2 cellular contexts compared by ENCODE assay signal in the genomic region with DNA sequence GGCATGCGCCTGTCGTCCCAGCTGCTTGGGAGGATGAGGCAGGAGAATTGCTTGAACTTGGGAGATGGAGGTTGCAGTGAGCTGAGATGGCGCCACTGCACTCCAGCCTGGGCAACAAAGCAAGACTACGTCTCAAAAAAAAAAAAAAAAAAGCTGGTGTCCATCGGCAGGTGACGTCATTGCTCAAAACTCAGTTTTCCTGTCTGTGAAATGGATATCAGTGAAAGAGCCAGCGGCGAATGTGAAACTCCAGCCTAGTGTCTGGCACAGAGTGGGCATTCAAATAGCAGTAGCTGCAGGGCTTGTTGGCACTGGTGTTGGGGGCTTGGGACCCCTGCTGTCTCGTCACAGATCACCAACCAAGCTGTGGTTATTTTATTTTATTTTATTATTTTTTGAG.
TF ChIP-seq lines count a peak whose summit lies in the region.

No MANE protein-coding gene starts in this region.

TF ChIP-seq in HepG2, 621 proteins besides CTCF, POLR2A, EP300 and RAD21:
- no peak for TF ChIP-seq FLYWCH1 (CRISPR knock-in tag; IDR thresholded peaks at IDR 0.05)
- TF ChIP-seq AGO1 (IDR thresholded peaks at IDR 0.05; ENCODE audit: low read depth, low read length, poor library complexity, severe bottlenecking): no peak
- TF ChIP-seq, protein P1, sequence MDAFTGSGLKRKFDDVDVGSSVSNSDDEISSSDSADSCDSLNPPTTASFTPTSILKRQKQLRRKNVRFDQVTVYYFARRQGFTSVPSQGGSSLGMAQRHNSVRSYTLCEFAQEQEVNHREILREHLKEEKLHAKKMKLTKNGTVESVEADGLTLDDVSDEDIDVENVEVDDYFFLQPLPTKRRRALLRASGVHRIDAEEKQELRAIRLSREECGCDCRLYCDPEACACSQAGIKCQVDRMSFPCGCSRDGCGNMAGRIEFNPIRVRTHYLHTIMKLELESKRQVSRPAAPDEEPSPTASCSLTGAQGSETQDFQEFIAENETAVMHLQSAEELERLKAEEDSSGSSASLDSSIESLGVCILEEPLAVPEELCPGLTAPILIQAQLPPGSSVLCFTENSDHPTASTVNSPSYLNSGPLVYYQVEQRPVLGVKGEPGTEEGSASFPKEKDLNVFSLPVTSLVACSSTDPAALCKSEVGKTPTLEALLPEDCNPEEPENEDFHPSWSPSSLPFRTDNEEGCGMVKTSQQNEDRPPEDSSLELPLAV (CRISPR knock-in tag; conservative IDR thresholded peaks at IDR 0.05; ENCODE audit: low read depth): no peak
- TF ChIP-seq, protein P2, sequence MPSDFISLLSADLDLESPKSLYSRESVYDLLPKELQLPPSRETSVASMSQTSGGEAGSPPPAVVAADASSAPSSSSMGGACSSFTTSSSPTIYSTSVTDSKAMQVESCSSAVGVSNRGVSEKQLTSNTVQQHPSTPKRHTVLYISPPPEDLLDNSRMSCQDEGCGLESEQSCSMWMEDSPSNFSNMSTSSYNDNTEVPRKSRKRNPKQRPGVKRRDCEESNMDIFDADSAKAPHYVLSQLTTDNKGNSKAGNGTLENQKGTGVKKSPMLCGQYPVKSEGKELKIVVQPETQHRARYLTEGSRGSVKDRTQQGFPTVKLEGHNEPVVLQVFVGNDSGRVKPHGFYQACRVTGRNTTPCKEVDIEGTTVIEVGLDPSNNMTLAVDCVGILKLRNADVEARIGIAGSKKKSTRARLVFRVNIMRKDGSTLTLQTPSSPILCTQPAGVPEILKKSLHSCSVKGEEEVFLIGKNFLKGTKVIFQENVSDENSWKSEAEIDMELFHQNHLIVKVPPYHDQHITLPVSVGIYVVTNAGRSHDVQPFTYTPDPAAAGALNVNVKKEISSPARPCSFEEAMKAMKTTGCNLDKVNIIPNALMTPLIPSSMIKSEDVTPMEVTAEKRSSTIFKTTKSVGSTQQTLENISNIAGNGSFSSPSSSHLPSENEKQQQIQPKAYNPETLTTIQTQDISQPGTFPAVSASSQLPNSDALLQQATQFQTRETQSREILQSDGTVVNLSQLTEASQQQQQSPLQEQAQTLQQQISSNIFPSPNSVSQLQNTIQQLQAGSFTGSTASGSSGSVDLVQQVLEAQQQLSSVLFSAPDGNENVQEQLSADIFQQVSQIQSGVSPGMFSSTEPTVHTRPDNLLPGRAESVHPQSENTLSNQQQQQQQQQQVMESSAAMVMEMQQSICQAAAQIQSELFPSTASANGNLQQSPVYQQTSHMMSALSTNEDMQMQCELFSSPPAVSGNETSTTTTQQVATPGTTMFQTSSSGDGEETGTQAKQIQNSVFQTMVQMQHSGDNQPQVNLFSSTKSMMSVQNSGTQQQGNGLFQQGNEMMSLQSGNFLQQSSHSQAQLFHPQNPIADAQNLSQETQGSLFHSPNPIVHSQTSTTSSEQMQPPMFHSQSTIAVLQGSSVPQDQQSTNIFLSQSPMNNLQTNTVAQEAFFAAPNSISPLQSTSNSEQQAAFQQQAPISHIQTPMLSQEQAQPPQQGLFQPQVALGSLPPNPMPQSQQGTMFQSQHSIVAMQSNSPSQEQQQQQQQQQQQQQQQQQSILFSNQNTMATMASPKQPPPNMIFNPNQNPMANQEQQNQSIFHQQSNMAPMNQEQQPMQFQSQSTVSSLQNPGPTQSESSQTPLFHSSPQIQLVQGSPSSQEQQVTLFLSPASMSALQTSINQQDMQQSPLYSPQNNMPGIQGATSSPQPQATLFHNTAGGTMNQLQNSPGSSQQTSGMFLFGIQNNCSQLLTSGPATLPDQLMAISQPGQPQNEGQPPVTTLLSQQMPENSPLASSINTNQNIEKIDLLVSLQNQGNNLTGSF (CRISPR knock-in tag; IDR thresholded peaks at IDR 0.05): no peak
- TF ChIP-seq CREB1 (IDR thresholded peaks at IDR 0.05): peak; percentile 87
- TF ChIP-seq CREB1 (CRISPR knock-in tag; IDR thresholded peaks at IDR 0.05): no peak
- TF ChIP-seq ZNF468 (CRISPR knock-in tag; IDR thresholded peaks at IDR 0.05): no peak
- TF ChIP-seq ZNF629 (CRISPR knock-in tag; conservative IDR thresholded peaks at IDR 0.05): peak; percentile 44; the same call in 1 of the 2 replicates
- TF ChIP-seq IRF2 (CRISPR knock-in tag; IDR thresholded peaks at IDR 0.05): no peak
- no peak for TF ChIP-seq HDAC2 (CRISPR knock-in tag; IDR thresholded peaks at IDR 0.05)
- TF ChIP-seq, protein P3, sequence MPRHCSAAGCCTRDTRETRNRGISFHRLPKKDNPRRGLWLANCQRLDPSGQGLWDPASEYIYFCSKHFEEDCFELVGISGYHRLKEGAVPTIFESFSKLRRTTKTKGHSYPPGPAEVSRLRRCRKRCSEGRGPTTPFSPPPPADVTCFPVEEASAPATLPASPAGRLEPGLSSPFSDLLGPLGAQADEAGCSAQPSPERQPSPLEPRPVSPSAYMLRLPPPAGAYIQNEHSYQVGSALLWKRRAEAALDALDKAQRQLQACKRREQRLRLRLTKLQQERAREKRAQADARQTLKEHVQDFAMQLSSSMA (CRISPR knock-in tag; IDR thresholded peaks at IDR 0.05): no peak
- peak; percentile 95 for TF ChIP-seq ATF7 (IDR thresholded peaks at IDR 0.05)
- TF ChIP-seq ATF7 (CRISPR knock-in tag; IDR thresholded peaks at IDR 0.05): no peak

TF ChIP-seq in GM12878, 131 proteins besides CTCF, POLR2A, EP300 and RAD21:
- no peak for TF ChIP-seq RUNX3 (IDR thresholded peaks at IDR 0.05; ENCODE audit: low read length)
- TF ChIP-seq ATF7 (IDR thresholded peaks at IDR 0.05; ENCODE audit: low read depth): peak; percentile 35; the same call in 1 of the 2 replicates
- no peak for TF ChIP-seq STAT1 (conservative IDR thresholded peaks at IDR 0.05)
- TF ChIP-seq MYC (IDR thresholded peaks at IDR 0.05; ENCODE audit: insufficient read depth, insufficient read length, insufficient replicate concordance, low read length, severe bottlenecking): no peak
- TF ChIP-seq CBX3 (IDR thresholded peaks at IDR 0.05; ENCODE audit: borderline replicate concordance, low read depth): no peak
- TF ChIP-seq EZH2 (IDR thresholded peaks at IDR 0.05; ENCODE audit: borderline replicate concordance, control insufficient read depth, low read depth, low read length): no peak
- TF ChIP-seq, protein P4, sequence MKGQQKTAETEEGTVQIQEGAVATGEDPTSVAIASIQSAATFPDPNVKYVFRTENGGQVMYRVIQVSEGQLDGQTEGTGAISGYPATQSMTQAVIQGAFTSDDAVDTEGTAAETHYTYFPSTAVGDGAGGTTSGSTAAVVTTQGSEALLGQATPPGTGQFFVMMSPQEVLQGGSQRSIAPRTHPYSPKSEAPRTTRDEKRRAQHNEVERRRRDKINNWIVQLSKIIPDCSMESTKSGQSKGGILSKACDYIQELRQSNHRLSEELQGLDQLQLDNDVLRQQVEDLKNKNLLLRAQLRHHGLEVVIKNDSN (IDR thresholded peaks at IDR 0.05; ENCODE audit: borderline replicate concordance, extremely low read length, insufficient read depth, low read depth, low read length): no peak
